ENCODE assay signal across 8 cellular contexts in the genomic region with DNA sequence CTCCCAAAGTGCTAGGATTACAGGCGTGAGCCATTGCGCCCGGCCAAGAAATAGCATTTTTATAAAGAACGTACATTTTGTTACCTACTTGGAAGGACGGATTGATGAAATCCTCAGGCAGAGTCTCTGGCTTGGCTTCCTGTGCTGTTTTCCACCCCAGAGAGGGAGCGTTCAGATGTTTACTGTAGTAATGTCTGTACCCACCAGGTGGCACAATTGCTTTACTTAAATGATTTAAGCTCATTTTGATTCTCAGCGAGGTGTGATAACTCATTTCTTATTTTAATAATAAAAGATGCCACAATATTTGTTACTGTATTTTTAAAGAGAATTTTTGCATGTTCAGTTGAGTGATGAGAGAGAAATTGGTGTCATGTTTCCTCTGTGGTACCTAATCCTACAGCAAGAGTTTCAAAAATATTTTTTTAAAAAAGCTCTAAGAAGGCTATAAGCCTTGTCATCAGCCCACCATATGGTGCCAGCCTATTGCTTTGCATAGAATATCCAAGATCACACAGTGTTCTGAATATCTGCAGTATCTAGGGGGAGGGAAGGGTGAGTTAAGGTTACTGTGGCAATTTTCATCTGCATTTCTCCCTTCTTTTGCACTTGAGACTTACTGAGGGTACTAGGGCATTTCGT.
DNase-seq lines count a peak whose midpoint lies in the region; ATAC-seq and TF ChIP-seq lines count a peak whose summit lies in the region.

No MANE protein-coding gene starts in this region.

- in situ Hi-C loops in G401 (cut with HindIII; ENCODE audit: low sequenced_read_pairs): no loop called here

- no peaks in the 10 kb centered on the region for H3K36me3 ChIP-seq in MG63
- H3K36me3 ChIP-seq in SJCRH30: no peaks in the 10 kb centered on the region
- no peaks in the 10 kb centered on the region for H3K36me3 ChIP-seq in cardiac muscle cell

- H3K27me3 ChIP-seq in MG63 (no peaks in the 10 kb centered on the region), SJCRH30 (no peaks in the 10 kb centered on the region), cardiac muscle cell (no peaks in the 10 kb centered on the region)

- H3K27ac Mint-ChIP-seq in activated naive CD8-positive, alpha-beta T cell treated with anti-CD3 and anti-CD28 coated beads, Interleukin-2, amount 50 U/mL, for 24 hours: no peak overlapping the region

- H3K9me3 Mint-ChIP-seq in activated naive CD8-positive, alpha-beta T cell treated with anti-CD3 and anti-CD28 coated beads, Interleukin-2, amount 50 U/mL, for 24 hours: no peaks in the 10 kb centered on the region

- ATAC-seq in activated naive CD8-positive, alpha-beta T cell treated with anti-CD3 and anti-CD28 coated beads, Interleukin-2, amount 50 U/mL, for 24 hours: peak; percentile 54
- ATAC-seq in HG02884 (IDR thresholded peaks at IDR 0.05; ENCODE audit: unreplicated experiment) (no peak), HG02610 (IDR thresholded peaks at IDR 0.05; ENCODE audit: unreplicated experiment) (no peak)

- no peaks in the 10 kb centered on the region for H3K4me1 ChIP-seq in SJCRH30
- peaks cover 23% of the 10 kb centered on the region for H3K4me1 ChIP-seq in cardiac muscle cell (ENCODE audit: low read depth)

- no peaks in the 10 kb centered on the region for H3K27me3 Mint-ChIP-seq in activated naive CD8-positive, alpha-beta T cell treated with anti-CD3 and anti-CD28 coated beads, Interleukin-2, amount 50 U/mL, for 24 hours

- no peaks in the 10 kb centered on the region for H3K9me3 ChIP-seq in MG63
- H3K9me3 ChIP-seq in SJCRH30 (replicated peaks): no peaks in the 10 kb centered on the region
- no peaks in the 10 kb centered on the region for H3K9me3 ChIP-seq in cardiac muscle cell (ENCODE audit: low read depth)

- TF ChIP-seq CTCF in cardiac muscle cell (IDR thresholded peaks at IDR 0.05; ENCODE audit: low read depth, low read length): peak; percentile 56

- peaks cover 21% of the 10 kb centered on the region for H3K4me1 Mint-ChIP-seq in activated naive CD8-positive, alpha-beta T cell treated with anti-CD3 and anti-CD28 coated beads, Interleukin-2, amount 50 U/mL, for 24 hours

- H3K27ac ChIP-seq in SJCRH30 (no peak overlapping the region), cardiac muscle cell (no peak overlapping the region)

- H3K36me3 Mint-ChIP-seq in activated naive CD8-positive, alpha-beta T cell treated with anti-CD3 and anti-CD28 coated beads, Interleukin-2, amount 50 U/mL, for 24 hours (ENCODE audit: low read depth): no peaks in the 10 kb centered on the region

- H3K4me3 Mint-ChIP-seq in activated naive CD8-positive, alpha-beta T cell treated with anti-CD3 and anti-CD28 coated beads, Interleukin-2, amount 50 U/mL, for 24 hours: no peak overlapping the region

- H3K4me3 ChIP-seq in MG63 (no peak overlapping the region), SJCRH30 (no peak overlapping the region), cardiac muscle cell (no peak overlapping the region)

- peak; percentile 90 for DNase-seq in G401 (ENCODE audit: low spot score)
- peak; percentile 9 for DNase-seq in MG63
- peak; percentile 56 to 81 for DNase-seq in SJCRH30
- peak; percentile 57 for DNase-seq in activated naive CD8-positive, alpha-beta T cell treated with anti-CD3 and anti-CD28 coated beads, Interleukin-2, amount 50 U/mL, for 24 hours
- peak; percentile 85 for DNase-seq in cardiac muscle cell (ENCODE audit: low read depth in 1 of 2, low spot score in 1 of 2)
- DNase-seq in pulmonary artery endothelial cell (ENCODE audit: low read depth, low spot score): peak; percentile 39

Comparison
In these comparisons a context has a peak if more than half of its experiments do, and no peak if none do; other contexts are left out.
1. DNase-seq: peak in every context shown above with its lines; median percentile 90 in G401; 85 in cardiac muscle cell; 68 in SJCRH30; 57 in activated naive CD8-positive, alpha-beta T cell treated with anti-CD3 and anti-CD28 coated beads, Interleukin-2, amount 50 U/mL, for 24 hours; 39 in pulmonary artery endothelial cell; 9 in MG63.